Comparison of ENCODE assay signal across 1 cellular context in genomic region chr5:132773114-132773513, GRCh38.
A peak's percentile ranks its signal among the peaks of the same experiment; 100 is the strongest.
TF ChIP-seq lines count a peak whose summit lies in the region.

No MANE protein-coding gene starts in this region.

TF ChIP-seq in K562, 482 proteins besides CTCF, POLR2A, EP300 and RAD21:
- TF ChIP-seq ZNF445 (CRISPR knock-in tag; IDR thresholded peaks at IDR 0.05; ENCODE audit: low read depth) = no peak
- no peak for TF ChIP-seq RAD51 (IDR thresholded peaks at IDR 0.05; ENCODE audit: borderline replicate concordance, low read depth)
- no peak for TF ChIP-seq ZNF311 (CRISPR knock-in tag; IDR thresholded peaks at IDR 0.05)
- TF ChIP-seq ARID4B (CRISPR knock-in tag; IDR thresholded peaks at IDR 0.05) = no peak
- TF ChIP-seq MLLT1 (IDR thresholded peaks at IDR 0.05) = no peak
- 0 out of 2 replicates have a peak, but pooled peaks have one; percentile 49 for TF ChIP-seq NR2C2 (CRISPR knock-in tag; IDR thresholded peaks at IDR 0.05)
- TF ChIP-seq NR2C2 (tag; IDR thresholded peaks at IDR 0.05) = no peak
- no peak for TF ChIP-seq BMI1 (IDR thresholded peaks at IDR 0.05; ENCODE audit: low read length)
